Comparison of ENCODE assay signal across 8 cellular contexts in the genomic region with DNA sequence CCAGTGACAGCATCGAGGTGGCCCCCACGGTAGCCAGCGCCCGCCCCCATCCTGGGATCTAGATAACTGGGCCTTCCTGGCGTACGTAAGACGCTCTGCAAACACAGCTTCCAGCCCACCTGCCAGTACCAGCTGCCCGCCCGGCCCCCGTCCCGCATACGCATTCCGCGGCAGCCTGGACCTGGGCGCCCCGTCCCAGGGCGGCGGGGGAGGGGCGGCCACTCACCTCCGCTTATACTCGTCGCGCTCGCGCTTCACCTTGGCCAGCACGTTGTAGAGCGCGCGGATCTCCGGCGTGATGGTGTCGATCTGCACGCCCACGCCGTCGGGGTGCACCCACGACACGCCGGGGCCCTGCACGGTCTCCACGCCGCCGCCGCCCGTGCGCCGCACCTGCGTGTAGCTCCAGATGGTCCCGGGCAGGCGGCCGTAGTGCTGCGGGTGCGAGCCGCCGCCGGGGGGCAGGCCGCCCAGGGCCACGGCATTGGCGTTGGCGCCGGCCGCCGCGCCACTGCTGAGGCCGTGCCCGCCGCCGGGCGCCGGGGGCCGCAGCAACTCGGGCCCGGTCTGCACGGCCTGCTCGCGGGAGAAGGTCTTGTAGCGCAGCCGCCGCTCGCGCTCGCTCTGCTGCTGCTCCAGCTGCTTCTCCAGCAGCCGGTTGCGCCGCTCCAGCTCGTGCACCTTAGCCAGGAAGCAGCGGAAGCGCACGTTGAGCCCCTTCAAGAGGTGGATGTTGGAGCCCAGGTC. TPM values are rescaled to one million over a fixed set of nuclear protein-coding genes. Genes with fewer than 3 reads are reported as not detected.
DNase-seq lines count a peak whose midpoint lies in the region; ATAC-seq and TF ChIP-seq lines count a peak whose summit lies in the region.

No MANE protein-coding gene starts in this region.

- H3K4me3 ChIP-seq in body of pancreas (peak overlapping the region; percentile 24 to 76), kidney epithelial cell (ENCODE audit: low read depth, low read length) (peak overlapping the region; percentile 83)

- 0 to 2% methylated on average over 7 to 83 of the region's 89 CpGs for WGBS in body of pancreas, 2 donors

- no peaks in the 10 kb centered on the region for H3K9me3 ChIP-seq in body of pancreas

- peak overlapping the region; percentile 77 to 87 (median 83) for H3K27ac ChIP-seq in body of pancreas

- TF ChIP-seq CTCF in body of pancreas (IDR thresholded peaks at IDR 0.05) (peak in 3 of 7 experiments; percentile 15 to 37 (median 35)), kidney epithelial cell (IDR thresholded peaks at IDR 0.05; ENCODE audit: insufficient read depth, low read length, poor library complexity, severe bottlenecking) (no peak)

- peak; percentile 31 to 41 (median 37) for TF ChIP-seq POLR2A in body of pancreas (IDR thresholded peaks at IDR 0.05)

- DNase-seq in AG08396 (ENCODE audit: low spot score): peak; percentile 55
- DNase-seq in T-helper 2 cell: peak; percentile 24 to 80 (median 50)
- peak; percentile 64 to 74 (median 65) for DNase-seq in body of pancreas
- DNase-seq in kidney epithelial cell (ENCODE audit: low read depth): no peak
- DNase-seq in stimulated activated CD4-positive, alpha-beta T cell treated with anti-CD3 and anti-CD28 coated beads, Interleukin-4, amount 100 ng/mL, for 4 hours: peak; percentile 60 to 74

- no peaks in the 10 kb centered on the region for H3K27me3 ChIP-seq in body of pancreas
- H3K27me3 ChIP-seq in kidney epithelial cell (ENCODE audit: control insufficient read depth, insufficient read depth, low read length): no peaks in the 10 kb centered on the region

- no peaks in the 10 kb centered on the region for H3K36me3 ChIP-seq in body of pancreas (replicated peaks in 1 of 2; ENCODE audit: insufficient read depth in 1 of 2, low read depth in 2 of 2)
- no peaks in the 10 kb centered on the region for H3K36me3 ChIP-seq in kidney epithelial cell (ENCODE audit: control insufficient read depth, insufficient read depth, low read length)

- peaks cover 58% of the 10 kb centered on the region for H3K4me1 ChIP-seq in body of pancreas

- intact Hi-C loops in body of pancreas (cut with DNase I): loop anchor here (10.0 kb wide), 1 partner anchor 51 kb away; the partner anchor contains the start of gene ALDH4A1

- ATAC-seq in GM18861 (IDR thresholded peaks at IDR 0.05; ENCODE audit: unreplicated experiment) (peak; percentile 0), HG03460 (IDR thresholded peaks at IDR 0.05; ENCODE audit: unreplicated experiment) (peak; percentile 20), body of pancreas (peak; percentile 31), GM21717 (IDR thresholded peaks at IDR 0.05; ENCODE audit: unreplicated experiment) (no peak)

RNA-seq across cellular contexts. Expression of gene IFFO2, which starts 0.9 kb away (rescaled TPM):
- 100 to 1,000 TPM in 1 of 2 donors, 10 to 100 TPM in 1; 23.1 to 219 TPM for total RNA-seq in body of pancreas
- total RNA-seq in kidney epithelial cell: 25.3 and 26.6 TPM in 2 replicates

RNA-seq across cellular contexts. Expression of gene ALDH4A1, which starts 53.3 kb away (rescaled TPM):
- total RNA-seq in body of pancreas (10 to 100 TPM in 1 of 2 donors, 1 to 10 TPM in 1; 4.7 to 15.5 TPM), kidney epithelial cell (18.8 and 22.8 TPM in 2 replicates)
